Comparison of ENCODE assay signal across 27 cellular contexts in genomic region chr20:21089421-21089820, GRCh38. TPM values are rescaled to one million over a fixed set of nuclear protein-coding genes. Genes with fewer than 3 reads are reported as not detected.
DNase-seq lines count a peak whose midpoint lies in the region; TF ChIP-seq lines count a peak whose summit lies in the region.
"Had no signal": no experiment of that assay in that cellular context is flagged by ENCODE, and none has a peak within 500 bp of the region (broad histone marks: within the 10 kb centered on the region; RNA-seq: fewer than 3 reads in every experiment).

No MANE protein-coding gene starts in this region.

- H3K27ac Mint-ChIP-seq in dendritic cell treated with granulocyte-macrophage colony-stimulating factor and Interleukin-4, amounts not matched to agents 40 ng/mL and 50 ng/mL, for 4 days: peak overlapping the region; percentile 70
- no peak overlapping the region for H3K27ac Mint-ChIP-seq in mesothelial cell of epicardium
- H3K27ac Mint-ChIP-seq: activated CD4-positive, alpha-beta memory T cell treated with anti-CD3 and anti-CD28 coated beads for 36 hours; naive thymus-derived CD4-positive, alpha-beta T cell; stimulated activated naive CD8-positive, alpha-beta T cell treated with anti-CD3 and anti-CD28 coated beads, Interleukin-15, Interleukin-2, amounts not matched to agents 100 ng/mL and 50 ng/mL, for 24 hours had no signal

- TF ChIP-seq CTCF in HEK293 (tag by site-specific recombination; IDR thresholded peaks at IDR 0.05) (no peak), mesothelial cell of epicardium (IDR thresholded peaks at IDR 0.05; ENCODE audit: unreplicated experiment) (no peak)

- CTCF ChIA-PET in HEK293 (lab: Yijun Ruan, JAX): no interaction called here

- H3K36me3 Mint-ChIP-seq in dendritic cell treated with granulocyte-macrophage colony-stimulating factor and Interleukin-4, amounts not matched to agents 40 ng/mL and 50 ng/mL, for 4 days (ENCODE audit: low read depth): no peaks in the 10 kb centered on the region
- no peaks in the 10 kb centered on the region for H3K36me3 Mint-ChIP-seq in mesothelial cell of epicardium
- H3K36me3 Mint-ChIP-seq: activated CD4-positive, alpha-beta memory T cell treated with anti-CD3 and anti-CD28 coated beads for 36 hours; naive thymus-derived CD4-positive, alpha-beta T cell had no signal

- intact Hi-C loops in dendritic cell treated with granulocyte-macrophage colony-stimulating factor and Interleukin-4, amounts not matched to agents 40 ng/mL and 50 ng/mL, for 4 days (cut with micrococcal nuclease): no loop called here

- H3K4me1 Mint-ChIP-seq in dendritic cell treated with granulocyte-macrophage colony-stimulating factor and Interleukin-4, amounts not matched to agents 40 ng/mL and 50 ng/mL, for 4 days (ENCODE audit: low read depth): peaks cover 14% of the 10 kb centered on the region
- H3K4me1 Mint-ChIP-seq in mesothelial cell of epicardium: no peaks in the 10 kb centered on the region

- H3K27ac ChIP-seq in HEK293 (ENCODE audit: extremely low read depth, low read depth, low read length): no peak overlapping the region
- H3K27ac ChIP-seq: heart left ventricle, thyroid gland had no signal

- POLR2A ChIA-PET in HEK293 (lab: Yijun Ruan, JAX): interaction anchor here (0.6 kb wide), 1 partner anchor 426 kb away, joined by 3 read pairs; no protein-coding TSS in a partner anchor

- no peaks in the 10 kb centered on the region for H3K36me3 ChIP-seq in HEK293 (ENCODE audit: control insufficient read depth in 2 of 2, insufficient read depth in 1 of 2, low read length in 2 of 2)
- H3K36me3 ChIP-seq: heart left ventricle, thyroid gland had no signal

- H3K9me3 Mint-ChIP-seq in dendritic cell treated with granulocyte-macrophage colony-stimulating factor and Interleukin-4, amounts not matched to agents 40 ng/mL and 50 ng/mL, for 4 days: no peaks in the 10 kb centered on the region
- no peaks in the 10 kb centered on the region for H3K9me3 Mint-ChIP-seq in mesothelial cell of epicardium
- H3K9me3 Mint-ChIP-seq: activated CD4-positive, alpha-beta memory T cell treated with anti-CD3 and anti-CD28 coated beads for 36 hours; stimulated activated naive CD8-positive, alpha-beta T cell treated with anti-CD3 and anti-CD28 coated beads, Interleukin-15, Interleukin-2, amounts not matched to agents 100 ng/mL and 50 ng/mL, for 24 hours had no signal

- H3K27me3 Mint-ChIP-seq in dendritic cell treated with granulocyte-macrophage colony-stimulating factor and Interleukin-4, amounts not matched to agents 40 ng/mL and 50 ng/mL, for 4 days: peaks cover 52% of the 10 kb centered on the region
- peaks cover 81% of the 10 kb centered on the region for H3K27me3 Mint-ChIP-seq in mesothelial cell of epicardium (ENCODE audit: low read depth)

- DNase-seq in COLO829 (ENCODE audit: low spot score): peak; percentile 8
- DNase-seq in NCI-H69 (lab: John Stamatoyannopoulos, UW): peak; percentile 48
- no peak for DNase-seq in activated CD4-positive, alpha-beta T cell treated with anti-CD3 and anti-CD28 coated beads for 48 hours
- DNase-seq in mesothelial cell of epicardium (ENCODE audit: low spot score in 2 of 2, unreplicated experiment in 2 of 2): no peak
- DNase-seq in activated effector memory CD4-positive, alpha-beta T cell treated with anti-CD3 and anti-CD28 coated beads, Interleukin-2, amount 50 U/mL, for 16 hours: no peak
- DNase-seq: activated CD4-positive, alpha-beta memory T cell treated with anti-CD3 and anti-CD28 coated beads for 36 hours; activated naive CD4-positive, alpha-beta T cell; activated T-cell treated with anti-CD3 and anti-CD28 coated beads for 4 hours; amniotic stem cell; cortex of kidney; DND-41; heart left ventricle; left colon; naive thymus-derived CD4-positive, alpha-beta T cell; NCI-H1436 treated with DMSO at 0.1 percent for 48 hours; NCI-H82; retina; stimulated activated CD4-positive, alpha-beta T cell treated with anti-CD3 and anti-CD28 coated beads, Interleukin-4, amount 100 ng/mL, for 4 hours; thyroid gland had no signal

- no peaks in the 10 kb centered on the region for H3K9me3 ChIP-seq in HEK293 (ENCODE audit: control insufficient read depth, insufficient read depth, low read depth, low read length)
- H3K9me3 ChIP-seq: heart left ventricle, thyroid gland had no signal

- no peak overlapping the region for H3K4me3 Mint-ChIP-seq in dendritic cell treated with granulocyte-macrophage colony-stimulating factor and Interleukin-4, amounts not matched to agents 40 ng/mL and 50 ng/mL, for 4 days
- H3K4me3 Mint-ChIP-seq in mesothelial cell of epicardium: no peak overlapping the region
- H3K4me3 Mint-ChIP-seq: activated CD4-positive, alpha-beta memory T cell treated with anti-CD3 and anti-CD28 coated beads for 36 hours; naive thymus-derived CD4-positive, alpha-beta T cell; stimulated activated naive CD8-positive, alpha-beta T cell treated with anti-CD3 and anti-CD28 coated beads, Interleukin-15, Interleukin-2, amounts not matched to agents 100 ng/mL and 50 ng/mL, for 24 hours had no signal

- H3K4me3 ChIP-seq in HEK293 (ENCODE audit: low read depth, low read length): no peak overlapping the region
- H3K4me3 ChIP-seq: heart left ventricle, thyroid gland had no signal

- H3K4me1 ChIP-seq in HEK293 (ENCODE audit: control insufficient read depth, insufficient read depth, low read length): peaks cover 19% of the 10 kb centered on the region
- H3K4me1 ChIP-seq: heart left ventricle, thyroid gland had no signal

TF ChIP-seq in HEK293, 187 proteins besides CTCF, POLR2A, EP300 and RAD21 (continues in another document):
- no peak for TF ChIP-seq ZFP3 (tag by site-specific recombination; IDR thresholded peaks at IDR 0.05; ENCODE audit: low read depth)
- no peak for TF ChIP-seq GLI2 (tag by site-specific recombination; IDR thresholded peaks at IDR 0.05; ENCODE audit: borderline replicate concordance, low read depth)
- TF ChIP-seq ZNF513 (tag by site-specific recombination; IDR thresholded peaks at IDR 0.05): no peak
- no peak for TF ChIP-seq ELK4 (IDR thresholded peaks at IDR 0.05; ENCODE audit: borderline replicate concordance, low read depth, low read length)
- 0 out of 2 replicates have a peak, but pooled peaks have one; percentile 42 for TF ChIP-seq HIC1 (tag by site-specific recombination; IDR thresholded peaks at IDR 0.05)
- TF ChIP-seq ZNF133 (tag by site-specific recombination; IDR thresholded peaks at IDR 0.05): no peak
- TF ChIP-seq GLI4 (tag by site-specific recombination; IDR thresholded peaks at IDR 0.05): no peak
- TF ChIP-seq AEBP2 (tag by site-specific recombination; IDR thresholded peaks at IDR 0.05; ENCODE audit: borderline replicate concordance): no peak

RNA-seq across cellular contexts. Expression of gene LINC00237, which starts 16.7 kb away (rescaled TPM):
- total RNA-seq in mesothelial cell of epicardium: not detected in 3 replicates
- total RNA-seq: activated CD4-positive, alpha-beta memory T cell treated with anti-CD3 and anti-CD28 coated beads for 36 hours; bronchial epithelial cell; endothelial cell of umbilical vein; heart left ventricle; left colon; mesenteric fat pad; naive thymus-derived CD4-positive, alpha-beta T cell; omental fat pad; T-helper 2 cell treated with Interferon-gamma antibody and Interleukin-4, amounts not matched to agents 100 ng/mL and 5 ng/mL, for 36 hours had no signal

RNA-seq across cellular contexts. Expression of gene KIZ, which starts 36.5 kb away (rescaled TPM):
- total RNA-seq in mesothelial cell of epicardium: 21.1 to 31.3 TPM (median 21.7 TPM) in 3 replicates

Comparison
In these comparisons a context has a peak if more than half of its experiments do, and no peak if none do; other contexts are left out.
1. DNase-seq: peak in COLO829 (single experiment) and NCI-H69 (single experiment); none in activated CD4-positive, alpha-beta T cell treated with anti-CD3 and anti-CD28 coated beads for 48 hours (single experiment), mesothelial cell of epicardium (0 of 2) and activated effector memory CD4-positive, alpha-beta T cell treated with anti-CD3 and anti-CD28 coated beads, Interleukin-2, amount 50 U/mL, for 16 hours (single experiment).